In the genomic region with DNA sequence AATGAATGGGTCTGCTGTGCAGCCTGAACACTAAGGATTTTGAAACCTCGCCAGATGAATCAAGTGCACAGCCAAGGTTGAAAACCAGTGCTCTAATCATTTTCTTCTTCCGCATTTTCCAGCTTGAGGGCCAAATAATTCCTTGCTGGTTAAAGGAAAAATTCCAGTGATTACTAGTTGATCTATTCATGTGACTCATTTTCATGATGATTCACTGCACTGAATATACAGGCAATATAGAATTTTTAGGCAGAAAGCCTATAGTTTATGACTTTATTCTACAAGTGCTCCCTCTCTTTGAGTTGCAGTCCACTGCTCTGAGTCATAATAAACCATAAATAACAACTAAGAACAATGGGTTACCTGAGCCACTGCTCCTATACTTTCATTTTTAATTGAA, we compare ENCODE assay signal across 14 cellular contexts.
DNase-seq lines count a peak whose midpoint lies in the region; ATAC-seq and TF ChIP-seq lines count a peak whose summit lies in the region.
"Had no signal": no experiment of that assay in that cellular context is flagged by ENCODE, and none has a peak within 500 bp of the region (broad histone marks: within the 10 kb centered on the region; RNA-seq: fewer than 3 reads in every experiment).

No MANE protein-coding gene starts in this region.

- ATAC-seq in GM19463 (IDR thresholded peaks at IDR 0.05; ENCODE audit: unreplicated experiment) = no peak
- no peak for ATAC-seq in HG02870 (IDR thresholded peaks at IDR 0.05; ENCODE audit: unreplicated experiment)
- no peak for ATAC-seq in HG02840 (IDR thresholded peaks at IDR 0.05; ENCODE audit: low FRiP score, unreplicated experiment)

- CTCF ChIA-PET in RWPE1 (lab: Yijun Ruan, JAX) = no interaction called here

- TF ChIP-seq CTCF in RWPE1 (conservative IDR thresholded peaks at IDR 0.05; ENCODE audit: low read depth) = no peak

- H3K27ac ChIP-seq in RWPE1 = no peak overlapping the region
- H3K27ac ChIP-seq: BLaER1 had no signal

- DNase-seq in COLO829 (ENCODE audit: low spot score) = peak; percentile 29
- DNase-seq in HS-5 (ENCODE audit: low read depth) = peak; percentile 6
- peak; percentile 30 for DNase-seq in RWPE1 (ENCODE audit: low spot score)
- peak; percentile 12 for DNase-seq in glomerular visceral epithelial cell (ENCODE audit: extremely low spot score)
- DNase-seq: DMS53, Karpas-422, MV-4-11, NCI-H345, NCI-H526 treated with DMSO at 0.1 percent for 48 hours, SIG-M5 had no signal

- POLR2A ChIA-PET in RWPE1 (lab: Yijun Ruan, JAX; ENCODE audit: low non-redundant PET) = no interaction called here
